Comparison of ENCODE assay signal across 24 cellular contexts in genomic region chr4:10929818-10930217, GRCh38.
A peak's percentile ranks its signal among the peaks of the same experiment; 100 is the strongest.
DNase-seq lines count a peak whose midpoint lies in the region; ATAC-seq and TF ChIP-seq lines count a peak whose summit lies in the region.
"Had no signal": no experiment of that assay in that cellular context is flagged by ENCODE, and none has a peak within 500 bp of the region (broad histone marks: within the 10 kb centered on the region; RNA-seq: fewer than 3 reads in every experiment).

No MANE protein-coding gene starts in this region.

- H3K9me3 Mint-ChIP-seq in activated naive CD8-positive, alpha-beta T cell treated with anti-CD3 and anti-CD28 coated beads, Interleukin-2, amount 50 U/mL, for 24 hours = no peaks in the 10 kb centered on the region
- H3K9me3 Mint-ChIP-seq in activated naive CD8-positive, alpha-beta T cell treated with anti-CD3 and anti-CD28 coated beads for 36 hours = no peaks in the 10 kb centered on the region
- peaks cover 0 to 4% (median 0%) of the 10 kb centered on the region in 7 donors for H3K9me3 Mint-ChIP-seq in naive B cell
- H3K9me3 Mint-ChIP-seq: CD4-positive, alpha-beta T cell; CD8-positive, alpha-beta T cell had no signal

- no peak overlapping the region for H3K27ac ChIP-seq in aorta (ENCODE audit: low read depth in 1 of 2, low read length in 2 of 2)
- H3K27ac ChIP-seq: 22Rv1; A549; BLaER1 treated with 17β-estradiol and CSF1 and Interleukin-3, amounts not matched to agents 10 nM and 100 nM; C4-2B had no signal

- intact Hi-C loops in mucosa of descending colon (cut with DNase I, micrococcal nuclease) (no loop called here), aorta (cut with DNase I) (no loop called here)

- TF ChIP-seq CTCF in mucosa of descending colon (IDR thresholded peaks at IDR 0.05) = no peak

- no peak overlapping the region for H3K27ac Mint-ChIP-seq in activated naive CD8-positive, alpha-beta T cell treated with anti-CD3 and anti-CD28 coated beads, Interleukin-2, amount 50 U/mL, for 24 hours
- no peak overlapping the region for H3K27ac Mint-ChIP-seq in activated naive CD8-positive, alpha-beta T cell treated with anti-CD3 and anti-CD28 coated beads for 36 hours
- H3K27ac Mint-ChIP-seq in naive B cell = peak overlapping the region in 2 of 6 donors; percentile 34 to 54
- H3K27ac Mint-ChIP-seq: B cell; CD4-positive, alpha-beta T cell; CD8-positive, alpha-beta T cell had no signal

- no peak overlapping the region for H3K4me3 Mint-ChIP-seq in activated naive CD8-positive, alpha-beta T cell treated with anti-CD3 and anti-CD28 coated beads, Interleukin-2, amount 50 U/mL, for 24 hours
- no peak overlapping the region for H3K4me3 Mint-ChIP-seq in activated naive CD8-positive, alpha-beta T cell treated with anti-CD3 and anti-CD28 coated beads for 36 hours
- H3K4me3 Mint-ChIP-seq in naive B cell = peak overlapping the region in 1 of 8 donors; percentile 37
- H3K4me3 Mint-ChIP-seq: B cell; CD4-positive, alpha-beta T cell; CD8-positive, alpha-beta T cell had no signal

- H3K9me3 ChIP-seq in mucosa of descending colon = no peaks in the 10 kb centered on the region
- H3K9me3 ChIP-seq in aorta (ENCODE audit: control insufficient read depth, low read length) = peaks cover 1% of the 10 kb centered on the region
- H3K9me3 ChIP-seq: A549, Caco-2 had no signal

- H3K4me1 Mint-ChIP-seq in activated naive CD8-positive, alpha-beta T cell treated with anti-CD3 and anti-CD28 coated beads, Interleukin-2, amount 50 U/mL, for 24 hours = peaks cover 7% of the 10 kb centered on the region
- no peaks in the 10 kb centered on the region for H3K4me1 Mint-ChIP-seq in activated naive CD8-positive, alpha-beta T cell treated with anti-CD3 and anti-CD28 coated beads for 36 hours
- peaks cover 18 to 21% (median 19%) of the 10 kb centered on the region in 3 donors for H3K4me1 Mint-ChIP-seq in naive B cell

- WGBS in aorta, 2 donors = 91 to 94% methylated on average over 2 of the region's 2 CpGs

- DNase-seq in activated naive CD8-positive, alpha-beta T cell treated with anti-CD3 and anti-CD28 coated beads, Interleukin-2, amount 50 U/mL, for 24 hours = no peak
- DNase-seq in activated naive CD8-positive, alpha-beta T cell treated with anti-CD3 and anti-CD28 coated beads for 36 hours = no peak
- DNase-seq in kidney tubule cell (ENCODE audit: low spot score) (peak; percentile 15), naive B cell (no peak), T1000 (lab: John Stamatoyannopoulos, UW) (no peak), mucosa of descending colon (no peak), aorta (no peak)
- DNase-seq: AML-193; Caco-2; Calu3; CD4-positive, alpha-beta T cell; CD8-positive, alpha-beta T cell; DMS 273 treated with DMSO at 0.1 percent for 48 hours; DMS153; DMS53; DMS79; DND-41; EL; GDM1 had no signal

- H3K4me1 ChIP-seq in mucosa of descending colon (ENCODE audit: low read depth) = no peaks in the 10 kb centered on the region
- peaks cover 0 to 2% of the 10 kb centered on the region in 2 donors for H3K4me1 ChIP-seq in aorta (ENCODE audit: control insufficient read depth in 1 of 2, insufficient read depth in 2 of 2, low read length in 2 of 2)
- H3K4me1 ChIP-seq: A549; BLaER1 treated with 17β-estradiol and CSF1 and Interleukin-3, amounts not matched to agents 10 nM and 100 nM; Caco-2 had no signal

- H3K27me3 Mint-ChIP-seq in activated naive CD8-positive, alpha-beta T cell treated with anti-CD3 and anti-CD28 coated beads, Interleukin-2, amount 50 U/mL, for 24 hours = no peaks in the 10 kb centered on the region
- no peaks in the 10 kb centered on the region for H3K27me3 Mint-ChIP-seq in activated naive CD8-positive, alpha-beta T cell treated with anti-CD3 and anti-CD28 coated beads for 36 hours
- no peaks in the 10 kb centered on the region for H3K27me3 Mint-ChIP-seq in naive B cell
- H3K27me3 Mint-ChIP-seq: B cell; CD4-positive, alpha-beta T cell had no signal

- H3K4me3 ChIP-seq in mucosa of descending colon (no peak overlapping the region), aorta (ENCODE audit: low read length in 2 of 2) (no peak overlapping the region)
- H3K4me3 ChIP-seq: A549; BLaER1 treated with 17β-estradiol and CSF1 and Interleukin-3, amounts not matched to agents 10 nM and 100 nM had no signal

- H3K36me3 ChIP-seq in mucosa of descending colon (ENCODE audit: low read depth) (no peaks in the 10 kb centered on the region), aorta (ENCODE audit: control insufficient read depth in 1 of 2, insufficient read depth in 2 of 2, low read length in 1 of 2) (no peaks in the 10 kb centered on the region)
- H3K36me3 ChIP-seq: BLaER1 treated with 17β-estradiol and CSF1 and Interleukin-3, amounts not matched to agents 10 nM and 100 nM had no signal

- no peaks in the 10 kb centered on the region for H3K36me3 Mint-ChIP-seq in activated naive CD8-positive, alpha-beta T cell treated with anti-CD3 and anti-CD28 coated beads, Interleukin-2, amount 50 U/mL, for 24 hours (ENCODE audit: low read depth)
- H3K36me3 Mint-ChIP-seq in activated naive CD8-positive, alpha-beta T cell treated with anti-CD3 and anti-CD28 coated beads for 36 hours = no peaks in the 10 kb centered on the region
- peaks cover 0 to 7% of the 10 kb centered on the region in 2 donors for H3K36me3 Mint-ChIP-seq in naive B cell
- H3K36me3 Mint-ChIP-seq: CD8-positive, alpha-beta T cell had no signal

- no peaks in the 10 kb centered on the region for H3K27me3 ChIP-seq in aorta (ENCODE audit: control insufficient read depth in 1 of 2, insufficient read depth in 2 of 2, low read length in 1 of 2)
- H3K27me3 ChIP-seq: BLaER1 treated with 17β-estradiol and CSF1 and Interleukin-3, amounts not matched to agents 10 nM and 100 nM had no signal

- peak; percentile 40 for ATAC-seq in activated naive CD8-positive, alpha-beta T cell treated with anti-CD3 and anti-CD28 coated beads, Interleukin-2, amount 50 U/mL, for 24 hours
- ATAC-seq in naive B cell (ENCODE audit: low read depth in 2 of 2) = peak; percentile 58 to 60
- ATAC-seq in mucosa of descending colon = no peak
- no peak for ATAC-seq in aorta (ENCODE audit: low FRiP score)
- ATAC-seq: A549; CD8-positive, alpha-beta T cell had no signal

Comparison
In these comparisons a context has a peak if more than half of its experiments do, and no peak if none do; other contexts are left out.
1. ATAC-seq: peak in activated naive CD8-positive, alpha-beta T cell treated with anti-CD3 and anti-CD28 coated beads, Interleukin-2, amount 50 U/mL, for 24 hours (single experiment) and naive B cell (2 of 2); none in mucosa of descending colon (single experiment) and aorta (single experiment).